In genomic region chr12:109847166-109847700, GRCh38 we compare ENCODE assay signal across 24 cellular contexts. TPM values are rescaled to one million over a fixed set of nuclear protein-coding genes. Genes with fewer than 3 reads are reported as not detected.
"Had no signal": no experiment of that assay in that cellular context is flagged by ENCODE, and none has a peak within 500 bp of the region (broad histone marks: within the 10 kb centered on the region; RNA-seq: fewer than 3 reads in every experiment).

No MANE protein-coding gene starts in this region.

- H3K4me3 Mint-ChIP-seq: activated B cell treated with CpG ODN at 0.5 μM for 24 hours; activated CD4-positive, alpha-beta T cell treated with anti-CD3 and anti-CD28 coated beads, Interleukin-2, amount 10 ng/mL, durations not matched to agents 24 days and 14 days; activated naive CD4-positive, alpha-beta T cell treated with anti-CD3 and anti-CD28 coated beads, Interleukin-2, amount 10 ng/mL, durations not matched to agents 7 days and 5 days; activated naive CD8-positive, alpha-beta T cell treated with anti-CD3 and anti-CD28 coated beads, Interleukin-2, amount 50 U/mL, for 24 hours; brain; central memory CD8-positive, alpha-beta T cell; nephron progenitor cell had no signal

- H3K27me3 Mint-ChIP-seq: activated B cell treated with CpG ODN at 0.5 μM for 24 hours; activated CD4-positive, alpha-beta T cell treated with anti-CD3 and anti-CD28 coated beads, Interleukin-2, amount 10 ng/mL, durations not matched to agents 24 days and 14 days; activated naive CD4-positive, alpha-beta T cell treated with anti-CD3 and anti-CD28 coated beads, Interleukin-2, amount 10 ng/mL, durations not matched to agents 7 days and 5 days; activated naive CD8-positive, alpha-beta T cell treated with anti-CD3 and anti-CD28 coated beads, Interleukin-2, amount 50 U/mL, for 24 hours; central memory CD8-positive, alpha-beta T cell had no signal

- H3K9me3 Mint-ChIP-seq: activated B cell treated with CpG ODN at 0.5 μM for 24 hours; activated CD4-positive, alpha-beta T cell treated with anti-CD3 and anti-CD28 coated beads, Interleukin-2, amount 10 ng/mL, durations not matched to agents 24 days and 14 days; activated naive CD4-positive, alpha-beta T cell treated with anti-CD3 and anti-CD28 coated beads, Interleukin-2, amount 10 ng/mL, durations not matched to agents 7 days and 5 days; activated naive CD8-positive, alpha-beta T cell treated with anti-CD3 and anti-CD28 coated beads, Interleukin-2, amount 50 U/mL, for 24 hours; brain; central memory CD8-positive, alpha-beta T cell; nephron progenitor cell had no signal

- H3K9me3 ChIP-seq: colonic mucosa, gastroesophageal sphincter, heart left ventricle, left lung, thyroid gland had no signal

- H3K36me3 ChIP-seq: colonic mucosa, thyroid gland had no signal

- DNase-seq: activated B cell treated with CpG ODN at 0.5 μM for 24 hours; activated CD4-positive, alpha-beta T cell treated with anti-CD3 and anti-CD28 coated beads, Interleukin-2, amount 10 ng/mL, durations not matched to agents 24 days and 14 days; activated CD8-positive, alpha-beta memory T cell treated with anti-CD3 and anti-CD28 coated beads for 24 hours; activated CD8-positive, alpha-beta memory T cell treated with anti-CD3 and anti-CD28 coated beads, Interleukin-2, amount 50 U/mL, for 48 hours; activated effector memory CD4-positive, alpha-beta T cell treated with Interleukin-2 at 50 U/mL for 16 hours; activated naive CD4-positive, alpha-beta T cell treated with anti-CD3 and anti-CD28 coated beads, Interleukin-2, amount 10 ng/mL, durations not matched to agents 7 days and 5 days; activated naive CD8-positive, alpha-beta T cell treated with anti-CD3 and anti-CD28 coated beads, Interleukin-2, amount 50 U/mL, for 24 hours; activated T-cell treated with anti-CD3 and anti-CD28 coated beads, Interleukin-2, amount 50 U/mL, for 48 hours; anterior cingulate cortex; colonic mucosa; left lung; mammary epithelial cell; midbrain; nephron progenitor cell; occipital lobe; retina; stimulated activated CD4-positive, alpha-beta T cell treated with anti-CD3 and anti-CD28 coated beads, Interleukin-2, amount 100 ng/mL, for 24 hours; stimulated activated naive CD4-positive, alpha-beta T cell treated with Interleukin-2 at 50 U/mL for 16 hours; T-helper 2 cell; thyroid gland had no signal

- H3K4me1 ChIP-seq: colonic mucosa had no signal

- ATAC-seq: activated naive CD8-positive, alpha-beta T cell treated with anti-CD3 and anti-CD28 coated beads, Interleukin-2, amount 50 U/mL, for 24 hours; gastroesophageal sphincter; left lung had no signal

- H3K27ac ChIP-seq: colonic mucosa, gastroesophageal sphincter, thyroid gland had no signal

- H3K36me3 Mint-ChIP-seq: activated naive CD4-positive, alpha-beta T cell treated with anti-CD3 and anti-CD28 coated beads, Interleukin-2, amount 10 ng/mL, durations not matched to agents 7 days and 5 days had no signal

- H3K4me3 ChIP-seq: colonic mucosa, gastroesophageal sphincter, heart left ventricle, left lung, thyroid gland had no signal

- H3K4me1 Mint-ChIP-seq: brain; central memory CD8-positive, alpha-beta T cell had no signal

- H3K27ac Mint-ChIP-seq: activated B cell treated with CpG ODN at 0.5 μM for 24 hours; activated CD4-positive, alpha-beta T cell treated with anti-CD3 and anti-CD28 coated beads, Interleukin-2, amount 10 ng/mL, durations not matched to agents 24 days and 14 days; activated naive CD4-positive, alpha-beta T cell treated with anti-CD3 and anti-CD28 coated beads, Interleukin-2, amount 10 ng/mL, durations not matched to agents 7 days and 5 days; activated naive CD8-positive, alpha-beta T cell treated with anti-CD3 and anti-CD28 coated beads, Interleukin-2, amount 50 U/mL, for 24 hours; brain; nephron progenitor cell had no signal

- H3K27me3 ChIP-seq: colonic mucosa, gastroesophageal sphincter, heart left ventricle, left lung, thyroid gland had no signal

RNA-seq across cellular contexts. Expression of gene TRPV4, which starts 14.0 kb away (rescaled TPM):
- total RNA-seq: activated B cell treated with CpG ODN at 0.5 μM for 24 hours; activated CD4-positive, alpha-beta T cell treated with anti-CD3 and anti-CD28 coated beads, Interleukin-2, amount 10 ng/mL, durations not matched to agents 24 days and 14 days; occipital lobe had no signal
